In genomic region chr21:31553461-31553860, GRCh38 we compare ENCODE assay signal across 1 cellular context.
TF ChIP-seq lines count a peak whose summit lies in the region.

No MANE protein-coding gene starts in this region.

TF ChIP-seq in H1, 55 proteins besides CTCF, POLR2A, EP300 and RAD21 (continued from another document):
- TF ChIP-seq HDAC2 (IDR thresholded peaks at IDR 0.05; ENCODE audit: borderline replicate concordance in 1 of 2, low read depth in 2 of 2, low read length in 2 of 2): no peak
- TF ChIP-seq PHF8 (conservative IDR thresholded peaks at IDR 0.05; ENCODE audit: low read depth, low read length): no peak
- no peak for TF ChIP-seq ASH2L (IDR thresholded peaks at IDR 0.05; ENCODE audit: low read length)
- no peak for TF ChIP-seq GTF2F1 (IDR thresholded peaks at IDR 0.05; ENCODE audit: borderline replicate concordance, low read depth, low read length)
- TF ChIP-seq GABPA (IDR thresholded peaks at IDR 0.05; ENCODE audit: borderline replicate concordance, insufficient read depth, low read length): no peak
- no peak for TF ChIP-seq POLR2AphosphoS5 (IDR thresholded peaks at IDR 0.05; ENCODE audit: low read depth, low read length)
- no peak for TF ChIP-seq CHD7 (IDR thresholded peaks at IDR 0.05; ENCODE audit: insufficient replicate concordance, low read length)
- TF ChIP-seq MAX (IDR thresholded peaks at IDR 0.05): no peak
- no peak for TF ChIP-seq RFX5 (IDR thresholded peaks at IDR 0.05; ENCODE audit: borderline replicate concordance, low read depth, low read length)
- no peak for TF ChIP-seq YY1 (IDR thresholded peaks at IDR 0.05; ENCODE audit: low read depth, low read length)
- TF ChIP-seq SP2 (IDR thresholded peaks at IDR 0.05; ENCODE audit: low read length): no peak
- no peak for TF ChIP-seq TCF12 (IDR thresholded peaks at IDR 0.05; ENCODE audit: low read depth, low read length)
- TF ChIP-seq SP1 (IDR thresholded peaks at IDR 0.05; ENCODE audit: low read depth, low read length): no peak
- TF ChIP-seq RBBP5 (IDR thresholded peaks at IDR 0.05; ENCODE audit: borderline replicate concordance, low read depth, low read length): no peak
- TF ChIP-seq JUN (IDR thresholded peaks at IDR 0.05; ENCODE audit: low read depth, low read length): no peak
